1 cellular context compared by ENCODE assay signal in the genomic region with DNA sequence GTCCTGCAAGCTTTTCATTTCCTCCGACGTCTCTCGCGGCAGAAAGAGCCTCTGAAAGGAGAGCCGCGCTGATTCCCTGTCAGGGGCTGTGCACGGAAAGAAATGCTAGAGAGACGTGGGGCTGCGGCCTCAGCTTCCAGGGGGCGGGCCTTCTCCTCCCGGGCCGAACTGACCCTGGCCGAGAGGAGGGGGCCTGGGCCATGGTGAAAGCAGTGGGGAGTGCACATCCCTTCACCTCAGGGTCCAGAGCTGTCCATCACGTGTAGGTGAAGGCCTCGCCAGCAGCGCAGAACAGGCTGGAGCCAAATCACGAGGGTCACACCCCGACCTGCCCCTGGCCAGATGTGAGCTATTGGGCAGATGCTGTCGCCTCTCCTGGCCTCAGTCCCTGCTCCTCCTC.
TF ChIP-seq lines count a peak whose summit lies in the region.

No MANE protein-coding gene starts in this region.

TF ChIP-seq in GM23338, 12 proteins besides CTCF, POLR2A, EP300 and RAD21 (continued from another document):
- TF ChIP-seq, protein P1, sequence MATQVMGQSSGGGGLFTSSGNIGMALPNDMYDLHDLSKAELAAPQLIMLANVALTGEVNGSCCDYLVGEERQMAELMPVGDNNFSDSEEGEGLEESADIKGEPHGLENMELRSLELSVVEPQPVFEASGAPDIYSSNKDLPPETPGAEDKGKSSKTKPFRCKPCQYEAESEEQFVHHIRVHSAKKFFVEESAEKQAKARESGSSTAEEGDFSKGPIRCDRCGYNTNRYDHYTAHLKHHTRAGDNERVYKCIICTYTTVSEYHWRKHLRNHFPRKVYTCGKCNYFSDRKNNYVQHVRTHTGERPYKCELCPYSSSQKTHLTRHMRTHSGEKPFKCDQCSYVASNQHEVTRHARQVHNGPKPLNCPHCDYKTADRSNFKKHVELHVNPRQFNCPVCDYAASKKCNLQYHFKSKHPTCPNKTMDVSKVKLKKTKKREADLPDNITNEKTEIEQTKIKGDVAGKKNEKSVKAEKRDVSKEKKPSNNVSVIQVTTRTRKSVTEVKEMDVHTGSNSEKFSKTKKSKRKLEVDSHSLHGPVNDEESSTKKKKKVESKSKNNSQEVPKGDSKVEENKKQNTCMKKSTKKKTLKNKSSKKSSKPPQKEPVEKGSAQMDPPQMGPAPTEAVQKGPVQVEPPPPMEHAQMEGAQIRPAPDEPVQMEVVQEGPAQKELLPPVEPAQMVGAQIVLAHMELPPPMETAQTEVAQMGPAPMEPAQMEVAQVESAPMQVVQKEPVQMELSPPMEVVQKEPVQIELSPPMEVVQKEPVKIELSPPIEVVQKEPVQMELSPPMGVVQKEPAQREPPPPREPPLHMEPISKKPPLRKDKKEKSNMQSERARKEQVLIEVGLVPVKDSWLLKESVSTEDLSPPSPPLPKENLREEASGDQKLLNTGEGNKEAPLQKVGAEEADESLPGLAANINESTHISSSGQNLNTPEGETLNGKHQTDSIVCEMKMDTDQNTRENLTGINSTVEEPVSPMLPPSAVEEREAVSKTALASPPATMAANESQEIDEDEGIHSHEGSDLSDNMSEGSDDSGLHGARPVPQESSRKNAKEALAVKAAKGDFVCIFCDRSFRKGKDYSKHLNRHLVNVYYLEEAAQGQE (IDR thresholded peaks at IDR 0.05; ENCODE audit: unreplicated experiment), result no peak
- TF ChIP-seq EZH2phosphoT487 (IDR thresholded peaks at IDR 0.05; ENCODE audit: unreplicated experiment) (no peak), CREB1 (CRISPR knock-in tag; IDR thresholded peaks at IDR 0.05; ENCODE audit: low read depth) (no peak)
